Comparison of ENCODE assay signal across 8 cellular contexts in genomic region chr9:124659099-124659659, GRCh38.
A peak's percentile ranks its signal among the peaks of the same experiment; 100 is the strongest.
DNase-seq lines count a peak whose midpoint lies in the region; ATAC-seq and TF ChIP-seq lines count a peak whose summit lies in the region.

No MANE protein-coding gene starts in this region.

- H3K36me3 ChIP-seq in urinary bladder (ENCODE audit: insufficient read depth): no peaks in the 10 kb centered on the region

- H3K4me3 Mint-ChIP-seq in activated naive CD8-positive, alpha-beta T cell treated with anti-CD3 and anti-CD28 coated beads, Interleukin-2, amount 50 U/mL, for 24 hours: peak overlapping the region; percentile 93

- intact Hi-C loops in Right ventricle myocardium inferior (cut with DNase I): no loop called here

- TF ChIP-seq EP300 in Ishikawa (IDR thresholded peaks at IDR 0.05; ENCODE audit: borderline replicate concordance): peak; percentile 82

- H3K4me1 Mint-ChIP-seq in activated naive CD8-positive, alpha-beta T cell treated with anti-CD3 and anti-CD28 coated beads, Interleukin-2, amount 50 U/mL, for 24 hours: peaks cover 34% of the 10 kb centered on the region

- H3K36me3 Mint-ChIP-seq in activated naive CD8-positive, alpha-beta T cell treated with anti-CD3 and anti-CD28 coated beads, Interleukin-2, amount 50 U/mL, for 24 hours (ENCODE audit: low read depth): no peaks in the 10 kb centered on the region

- peak overlapping the region; percentile 64 for H3K27ac ChIP-seq in urinary bladder (ENCODE audit: low read depth)

- H3K4me3 ChIP-seq in urinary bladder (ENCODE audit: low read depth, low read length): peak overlapping the region; percentile 55

- no peak for TF ChIP-seq CTCF in omental fat pad (IDR thresholded peaks at IDR 0.05)

- no peak; the same call in 1 of the 2 replicates for TF ChIP-seq RAD21 in Ishikawa (IDR thresholded peaks at IDR 0.05; ENCODE audit: low read depth)

- H3K9me3 Mint-ChIP-seq in activated naive CD8-positive, alpha-beta T cell treated with anti-CD3 and anti-CD28 coated beads, Interleukin-2, amount 50 U/mL, for 24 hours: no peaks in the 10 kb centered on the region

- DNase-seq in C1 segment of cervical spinal cord (lab: John Stamatoyannopoulos, UW): peak in 12 of 14 donors; percentile 39 to 83 (median 73)
- peak; percentile 99 for DNase-seq in RPMI7951 (ENCODE audit: low read depth)
- peak; percentile 58 for DNase-seq in activated naive CD8-positive, alpha-beta T cell treated with anti-CD3 and anti-CD28 coated beads, Interleukin-2, amount 50 U/mL, for 24 hours
- peak; percentile 81 for DNase-seq in Right ventricle myocardium inferior (ENCODE audit: missing footprints)
- peak; percentile 38 for DNase-seq in omental fat pad (ENCODE audit: low spot score)

- H3K4me1 ChIP-seq in urinary bladder (ENCODE audit: insufficient read depth): no peaks in the 10 kb centered on the region

- H3K27me3 Mint-ChIP-seq in activated naive CD8-positive, alpha-beta T cell treated with anti-CD3 and anti-CD28 coated beads, Interleukin-2, amount 50 U/mL, for 24 hours: peaks cover 2% of the 10 kb centered on the region

- H3K27ac Mint-ChIP-seq in activated naive CD8-positive, alpha-beta T cell treated with anti-CD3 and anti-CD28 coated beads, Interleukin-2, amount 50 U/mL, for 24 hours: peak overlapping the region; percentile 89

- under 1% methylated on average over 15 of the region's 15 CpGs for WGBS in urinary bladder

- peak; percentile 52 for ATAC-seq in GM19397 (IDR thresholded peaks at IDR 0.05; ENCODE audit: unreplicated experiment)
- peak; percentile 42 for ATAC-seq in activated naive CD8-positive, alpha-beta T cell treated with anti-CD3 and anti-CD28 coated beads, Interleukin-2, amount 50 U/mL, for 24 hours
- peak; percentile 87 for ATAC-seq in Right ventricle myocardium inferior
- peak; percentile 54 for ATAC-seq in omental fat pad (ENCODE audit: low FRiP score)

TF ChIP-seq in Ishikawa, 13 proteins besides CTCF, POLR2A, EP300 and RAD21:
- TF ChIP-seq TEAD4 (IDR thresholded peaks at IDR 0.05) (peak; percentile 84), EGR1 (IDR thresholded peaks at IDR 0.05) (no peak), TCF12 (IDR thresholded peaks at IDR 0.05; ENCODE audit: low read depth) (peak; percentile 91), YY1 (IDR thresholded peaks at IDR 0.05; ENCODE audit: low read depth) (peak; percentile 83), USF1 (IDR thresholded peaks at IDR 0.05) (no peak), ZBTB7A (IDR thresholded peaks at IDR 0.05; ENCODE audit: low read depth) (no peak), REST (IDR thresholded peaks at IDR 0.05; ENCODE audit: low read depth) (no peak), FOXM1 (IDR thresholded peaks at IDR 0.05; ENCODE audit: borderline replicate concordance, low read depth) (peak; percentile 67; the same call in 1 of the 2 replicates), CREB1 (IDR thresholded peaks at IDR 0.05; ENCODE audit: low read depth) (no peak), CEBPB (IDR thresholded peaks at IDR 0.05) (peak; percentile 89), NFIC (IDR thresholded peaks at IDR 0.05) (peak; percentile 70; the same call in 1 of the 2 replicates), MAX (IDR thresholded peaks at IDR 0.05) (peak; percentile 35; the same call in 1 of the 2 replicates), TAF1 (IDR thresholded peaks at IDR 0.05; ENCODE audit: low read depth) (peak; percentile 32; the same call in 1 of the 2 replicates)

Comparison
In these comparisons a context has a peak if more than half of its experiments do, and no peak if none do; other contexts are left out.
1. Peak in every context shown above with its lines: DNase-seq, ATAC-seq, H3K4me3 ChIP-seq and H3K27ac ChIP-seq.
2. DNase-seq: peak in every context shown above with its lines; median percentile 99 in RPMI7951; 81 in Right ventricle myocardium inferior; 73 in C1 segment of cervical spinal cord; 58 in activated naive CD8-positive, alpha-beta T cell treated with anti-CD3 and anti-CD28 coated beads, Interleukin-2, amount 50 U/mL, for 24 hours; 38 in omental fat pad.